In genomic region chrX:39869846-39870601, GRCh38 we compare ENCODE assay signal across 10 cellular contexts.
DNase-seq lines count a peak whose midpoint lies in the region; ATAC-seq and FAIRE-seq lines count a peak whose summit lies in the region.
"Had no signal": no experiment of that assay in that cellular context is flagged by ENCODE, and none has a peak within 500 bp of the region (broad histone marks: within the 10 kb centered on the region; RNA-seq: fewer than 3 reads in every experiment).

No MANE protein-coding gene starts in this region.

- H3K27me3 Mint-ChIP-seq in activated naive CD8-positive, alpha-beta T cell treated with anti-CD3 and anti-CD28 coated beads, Interleukin-2, amount 50 U/mL, for 24 hours, result peaks cover 5% of the 10 kb centered on the region

- H3K36me3 Mint-ChIP-seq in activated naive CD8-positive, alpha-beta T cell treated with anti-CD3 and anti-CD28 coated beads, Interleukin-2, amount 50 U/mL, for 24 hours (ENCODE audit: low read depth), result no peaks in the 10 kb centered on the region

- H3K4me3 Mint-ChIP-seq in activated naive CD8-positive, alpha-beta T cell treated with anti-CD3 and anti-CD28 coated beads, Interleukin-2, amount 50 U/mL, for 24 hours, result peak overlapping the region; percentile 53

- H3K9me3 Mint-ChIP-seq in activated naive CD8-positive, alpha-beta T cell treated with anti-CD3 and anti-CD28 coated beads, Interleukin-2, amount 50 U/mL, for 24 hours, result no peaks in the 10 kb centered on the region

- FAIRE-seq in GM19239 (lab: Jason Lieb, UNC), result peak; percentile 93

- H3K4me1 Mint-ChIP-seq in activated naive CD8-positive, alpha-beta T cell treated with anti-CD3 and anti-CD28 coated beads, Interleukin-2, amount 50 U/mL, for 24 hours, result peaks cover 50% of the 10 kb centered on the region

- H3K27ac Mint-ChIP-seq in activated naive CD8-positive, alpha-beta T cell treated with anti-CD3 and anti-CD28 coated beads, Interleukin-2, amount 50 U/mL, for 24 hours, result peak overlapping the region; percentile 84

- ATAC-seq in activated naive CD8-positive, alpha-beta T cell treated with anti-CD3 and anti-CD28 coated beads, Interleukin-2, amount 50 U/mL, for 24 hours, result peak; percentile 68
- ATAC-seq in GM18873 (IDR thresholded peaks at IDR 0.05; ENCODE audit: low FRiP score, unreplicated experiment), result no peak

- DNase-seq in GM19239 (ENCODE audit: insufficient read length, low spot score) (no peak), T1000 (lab: John Stamatoyannopoulos, UW) (peak; percentile 11), Ammon's horn (ENCODE audit: low spot score) (no peak), D341Med (ENCODE audit: low spot score) (no peak), NCI-H2196 treated with DMSO at 0.1 percent for 48 hours (lab: John Stamatoyannopoulos, UW; ENCODE audit: unreplicated experiment) (no peak)
- peak; percentile 68 for DNase-seq in activated naive CD8-positive, alpha-beta T cell treated with anti-CD3 and anti-CD28 coated beads, Interleukin-2, amount 50 U/mL, for 24 hours
- DNase-seq in stimulated activated CD4-positive, alpha-beta T cell treated with anti-CD3 and anti-CD28 coated beads, Interleukin-2, amount 100 ng/mL, for 4 hours (ENCODE audit: low read depth), result peak; percentile 62
- DNase-seq: MM.1S, trophoblast cell had no signal

Comparison
In these comparisons a context has a peak if more than half of its experiments do, and no peak if none do; other contexts are left out.
1. DNase-seq: peak in T1000 (single experiment), activated naive CD8-positive, alpha-beta T cell treated with anti-CD3 and anti-CD28 coated beads, Interleukin-2, amount 50 U/mL, for 24 hours (single experiment) and stimulated activated CD4-positive, alpha-beta T cell treated with anti-CD3 and anti-CD28 coated beads, Interleukin-2, amount 100 ng/mL, for 4 hours (single experiment); none in GM19239 (single experiment), Ammon's horn (single experiment), D341Med (single experiment) and NCI-H2196 treated with DMSO at 0.1 percent for 48 hours (single experiment).